Comparison of ENCODE assay signal across 8 cellular contexts in genomic region chr5:56827043-56827442, GRCh38. TPM values are rescaled to one million over a fixed set of nuclear protein-coding genes. Genes with fewer than 3 reads are reported as not detected.
DNase-seq lines count a peak whose midpoint lies in the region; ATAC-seq and TF ChIP-seq lines count a peak whose summit lies in the region.

No MANE protein-coding gene starts in this region.

- H3K9me2 ChIP-seq in SK-N-SH: no peaks in the 10 kb centered on the region

- peak; percentile 32; the same call in 1 of the 2 replicates for TF ChIP-seq RAD21 in SK-N-SH (IDR thresholded peaks at IDR 0.05; ENCODE audit: low read length)

- H3K36me3 ChIP-seq in SK-N-SH (replicated peaks in 1 of 2; ENCODE audit: control insufficient read depth in 1 of 2, insufficient read depth in 2 of 2, low read length in 1 of 2): no peaks in the 10 kb centered on the region

- H3F3A ChIP-seq in SK-N-SH (replicated peaks; ENCODE audit: insufficient read depth): peaks cover 6% of the 10 kb centered on the region

- peak; percentile 66 for ATAC-seq in stimulated activated naive CD8-positive, alpha-beta T cell treated with anti-CD3 and anti-CD28 coated beads, Interleukin-15, amount 100 ng/mL, for 72 hours

- intact Hi-C loops in activated naive CD4-positive, alpha-beta T cell treated with anti-CD3 and anti-CD28 coated beads for 36 hours (cut with micrococcal nuclease): no loop called here
- intact Hi-C loops in posterior vena cava (cut with DNase I): no loop called here

- H3K4me3 Mint-ChIP-seq in activated naive CD4-positive, alpha-beta T cell treated with anti-CD3 and anti-CD28 coated beads for 36 hours: peak overlapping the region; percentile 4
- peak overlapping the region in 1 of 2 donors; percentile 33 for H3K4me3 Mint-ChIP-seq in stimulated activated naive CD8-positive, alpha-beta T cell treated with anti-CD3 and anti-CD28 coated beads, Interleukin-15, amount 100 ng/mL, for 72 hours

- peak overlapping the region in 1 of 2 experiments; percentile 53; a peak in 2 of 4 replicates for H3K27ac ChIP-seq in SK-N-SH (ENCODE audit: low read depth in 2 of 2, low read length in 1 of 2)

- POLR2A ChIA-PET in SK-N-SH (lab: Yijun Ruan, JAX): interaction anchor here (1.6 kb wide), 1 partner anchor 11 kb away, joined by 6 read pairs; no protein-coding TSS in a partner anchor

- peaks cover 0 to 70% of the 10 kb centered on the region in 2 experiments; a peak in 3 of 4 replicates for H3K4me1 ChIP-seq in SK-N-SH (ENCODE audit: control insufficient read depth in 1 of 2, insufficient read depth in 2 of 2, low read depth in 1 of 2, low read length in 1 of 2)

- peak; percentile 34 for TF ChIP-seq CTCF in SK-N-SH (IDR thresholded peaks at IDR 0.05)
- peak; percentile 1 for TF ChIP-seq CTCF in fibroblast of the aortic adventitia (IDR thresholded peaks at IDR 0.05; ENCODE audit: insufficient read depth, low read length)
- TF ChIP-seq CTCF in GM13977 (IDR thresholded peaks at IDR 0.05; ENCODE audit: extremely low read depth, insufficient read depth, missing control alignments): no peak

- H3K27ac Mint-ChIP-seq in activated naive CD4-positive, alpha-beta T cell treated with anti-CD3 and anti-CD28 coated beads for 36 hours: peak overlapping the region; percentile 79
- peak overlapping the region in 1 of 2 donors; percentile 63 for H3K27ac Mint-ChIP-seq in stimulated activated naive CD8-positive, alpha-beta T cell treated with anti-CD3 and anti-CD28 coated beads, Interleukin-15, amount 100 ng/mL, for 72 hours

- peak; percentile 30 for DNase-seq in activated naive CD4-positive, alpha-beta T cell treated with anti-CD3 and anti-CD28 coated beads for 36 hours
- DNase-seq in activated naive CD4-positive, alpha-beta T cell treated with anti-CD3 and anti-CD28 coated beads, Interleukin-2, amount 50 U/mL, for 16 hours: no peak
- DNase-seq in SK-N-SH (no peak), fibroblast of the aortic adventitia (ENCODE audit: low read depth) (no peak), posterior vena cava (ENCODE audit: low spot score) (no peak), GM13977 (ENCODE audit: low spot score) (no peak)
- DNase-seq in stimulated activated naive CD8-positive, alpha-beta T cell treated with anti-CD3 and anti-CD28 coated beads, Interleukin-15, amount 100 ng/mL, for 72 hours: no peak
- no peak for DNase-seq in stimulated activated CD4-positive, alpha-beta T cell treated with anti-CD3 and anti-CD28 coated beads, Interleukin-15, amount 100 ng/mL, for 24 hours

- H3K79me2 ChIP-seq in SK-N-SH (ENCODE audit: insufficient read depth): peaks cover 98% of the 10 kb centered on the region

- H3K9ac ChIP-seq in SK-N-SH: no peak overlapping the region

- H3K4me1 Mint-ChIP-seq in activated naive CD4-positive, alpha-beta T cell treated with anti-CD3 and anti-CD28 coated beads for 36 hours (ENCODE audit: low read depth): peaks cover 91% of the 10 kb centered on the region
- peaks cover 94% of the 10 kb centered on the region for H3K4me1 Mint-ChIP-seq in stimulated activated naive CD8-positive, alpha-beta T cell treated with anti-CD3 and anti-CD28 coated beads, Interleukin-15, amount 100 ng/mL, for 72 hours

- WGBS in SK-N-SH (ENCODE audit: low lambda C conversion rate): 90% methylated on average over 4 of the region's 5 CpGs

- H3K27me3 ChIP-seq in SK-N-SH (ENCODE audit: insufficient read depth): no peaks in the 10 kb centered on the region

- H3K4me2 ChIP-seq in SK-N-SH: no peak overlapping the region

- in situ Hi-C loops in GM13977 (cut with MboI; ENCODE audit: low pct_unique_long_range_greater_than_20kb, low sequenced_read_pairs, unreplicated experiment): loop anchor here (10.0 kb wide), 1 partner anchor 552 kb away; no protein-coding TSS in a partner anchor

- CTCF ChIA-PET in activated naive CD4-positive, alpha-beta T cell treated with anti-CD3 and anti-CD28 coated beads for 36 hours (lab: Charles Lee): interaction anchor here (0.6 to 3.1 kb wide), 11 partner anchors 8 to 498 kb away, joined by 3 to 32 read pairs (median 4); no protein-coding TSS in a partner anchor
- CTCF ChIA-PET in SK-N-SH (lab: Yijun Ruan, JAX): interaction anchor here (0.6 to 3.8 kb wide), 13 partner anchors 8 to 556 kb away, joined by 3 to 17 read pairs (median 4); no protein-coding TSS in a partner anchor

- H3K27me3 Mint-ChIP-seq in activated naive CD4-positive, alpha-beta T cell treated with anti-CD3 and anti-CD28 coated beads for 36 hours (ENCODE audit: low read depth): no peaks in the 10 kb centered on the region
- no peaks in the 10 kb centered on the region for H3K27me3 Mint-ChIP-seq in stimulated activated naive CD8-positive, alpha-beta T cell treated with anti-CD3 and anti-CD28 coated beads, Interleukin-15, amount 100 ng/mL, for 72 hours

- no peak for TF ChIP-seq EP300 in SK-N-SH (IDR thresholded peaks at IDR 0.05; ENCODE audit: borderline replicate concordance in 1 of 2, low read depth in 1 of 2, low read length in 1 of 2)

- no peaks in the 10 kb centered on the region for H3K9me3 Mint-ChIP-seq in activated naive CD4-positive, alpha-beta T cell treated with anti-CD3 and anti-CD28 coated beads for 36 hours
- H3K9me3 Mint-ChIP-seq in stimulated activated naive CD8-positive, alpha-beta T cell treated with anti-CD3 and anti-CD28 coated beads, Interleukin-15, amount 100 ng/mL, for 72 hours: no peaks in the 10 kb centered on the region

- no peak overlapping the region for H2AFZ ChIP-seq in SK-N-SH (ENCODE audit: low read depth)

- peaks cover 88% of the 10 kb centered on the region for H4K20me1 ChIP-seq in SK-N-SH (ENCODE audit: insufficient read depth)

- H3K9me3 ChIP-seq in SK-N-SH: no peaks in the 10 kb centered on the region

- H3K36me3 Mint-ChIP-seq in activated naive CD4-positive, alpha-beta T cell treated with anti-CD3 and anti-CD28 coated beads for 36 hours (ENCODE audit: low read depth): no peaks in the 10 kb centered on the region

- H3K4me3 ChIP-seq in SK-N-SH (ENCODE audit: low read depth in 2 of 2, low read length in 1 of 2) (no peak overlapping the region), fibroblast of the aortic adventitia (ENCODE audit: low read depth, low read length) (no peak overlapping the region)

TF ChIP-seq in SK-N-SH, 30 proteins besides CTCF, POLR2A, EP300 and RAD21 (continues in another document):
- TF ChIP-seq TAF1 (IDR thresholded peaks at IDR 0.05; ENCODE audit: borderline replicate concordance, low read depth, low read length): no peak
- no peak for TF ChIP-seq RXRA (IDR thresholded peaks at IDR 0.05; ENCODE audit: borderline replicate concordance, low read depth)
- TF ChIP-seq GATA2 (CRISPR knock-in tag; IDR thresholded peaks at IDR 0.05): no peak
- TF ChIP-seq RCOR1 (IDR thresholded peaks at IDR 0.05; ENCODE audit: low read length): no peak
- TF ChIP-seq RFX5 (IDR thresholded peaks at IDR 0.05; ENCODE audit: low read length): no peak
- TF ChIP-seq SIN3A (IDR thresholded peaks at IDR 0.05; ENCODE audit: borderline replicate concordance, low read depth, low read length): no peak
- TF ChIP-seq EZH2phosphoT487 (IDR thresholded peaks at IDR 0.05; ENCODE audit: borderline replicate concordance, low read depth): no peak
- no peak for TF ChIP-seq FOXJ3 (CRISPR knock-in tag; IDR thresholded peaks at IDR 0.05)
- TF ChIP-seq, protein P1, sequence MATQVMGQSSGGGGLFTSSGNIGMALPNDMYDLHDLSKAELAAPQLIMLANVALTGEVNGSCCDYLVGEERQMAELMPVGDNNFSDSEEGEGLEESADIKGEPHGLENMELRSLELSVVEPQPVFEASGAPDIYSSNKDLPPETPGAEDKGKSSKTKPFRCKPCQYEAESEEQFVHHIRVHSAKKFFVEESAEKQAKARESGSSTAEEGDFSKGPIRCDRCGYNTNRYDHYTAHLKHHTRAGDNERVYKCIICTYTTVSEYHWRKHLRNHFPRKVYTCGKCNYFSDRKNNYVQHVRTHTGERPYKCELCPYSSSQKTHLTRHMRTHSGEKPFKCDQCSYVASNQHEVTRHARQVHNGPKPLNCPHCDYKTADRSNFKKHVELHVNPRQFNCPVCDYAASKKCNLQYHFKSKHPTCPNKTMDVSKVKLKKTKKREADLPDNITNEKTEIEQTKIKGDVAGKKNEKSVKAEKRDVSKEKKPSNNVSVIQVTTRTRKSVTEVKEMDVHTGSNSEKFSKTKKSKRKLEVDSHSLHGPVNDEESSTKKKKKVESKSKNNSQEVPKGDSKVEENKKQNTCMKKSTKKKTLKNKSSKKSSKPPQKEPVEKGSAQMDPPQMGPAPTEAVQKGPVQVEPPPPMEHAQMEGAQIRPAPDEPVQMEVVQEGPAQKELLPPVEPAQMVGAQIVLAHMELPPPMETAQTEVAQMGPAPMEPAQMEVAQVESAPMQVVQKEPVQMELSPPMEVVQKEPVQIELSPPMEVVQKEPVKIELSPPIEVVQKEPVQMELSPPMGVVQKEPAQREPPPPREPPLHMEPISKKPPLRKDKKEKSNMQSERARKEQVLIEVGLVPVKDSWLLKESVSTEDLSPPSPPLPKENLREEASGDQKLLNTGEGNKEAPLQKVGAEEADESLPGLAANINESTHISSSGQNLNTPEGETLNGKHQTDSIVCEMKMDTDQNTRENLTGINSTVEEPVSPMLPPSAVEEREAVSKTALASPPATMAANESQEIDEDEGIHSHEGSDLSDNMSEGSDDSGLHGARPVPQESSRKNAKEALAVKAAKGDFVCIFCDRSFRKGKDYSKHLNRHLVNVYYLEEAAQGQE (IDR thresholded peaks at IDR 0.05; ENCODE audit: low read depth, low read length): no peak
- TF ChIP-seq JUND (IDR thresholded peaks at IDR 0.05): no peak
- TF ChIP-seq, protein P2, sequence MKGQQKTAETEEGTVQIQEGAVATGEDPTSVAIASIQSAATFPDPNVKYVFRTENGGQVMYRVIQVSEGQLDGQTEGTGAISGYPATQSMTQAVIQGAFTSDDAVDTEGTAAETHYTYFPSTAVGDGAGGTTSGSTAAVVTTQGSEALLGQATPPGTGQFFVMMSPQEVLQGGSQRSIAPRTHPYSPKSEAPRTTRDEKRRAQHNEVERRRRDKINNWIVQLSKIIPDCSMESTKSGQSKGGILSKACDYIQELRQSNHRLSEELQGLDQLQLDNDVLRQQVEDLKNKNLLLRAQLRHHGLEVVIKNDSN (IDR thresholded peaks at IDR 0.05; ENCODE audit: borderline replicate concordance, low read depth): no peak
- TF ChIP-seq TCF12 (IDR thresholded peaks at IDR 0.05): no peak

RNA-seq across cellular contexts. Expression of gene MAP3K1, which starts 11.7 kb away (rescaled TPM):
- 10 to 100 TPM; 18.2 to 19.2 TPM for total RNA-seq in activated naive CD4-positive, alpha-beta T cell treated with anti-CD3 and anti-CD28 coated beads for 36 hours
- 2.2 and 3.5 TPM in 2 replicates for polyA plus RNA-seq in SK-N-SH (2012; rRNA removed)
- 3.0 and 3.6 TPM in 2 replicates for polyA plus RNA-seq in SK-N-SH (2012; cell fraction: cytosol; rRNA removed)
- polyA plus RNA-seq in SK-N-SH (2012; cell fraction: nucleus; rRNA removed): 3.1 and 6.6 TPM in 2 replicates
- total RNA-seq in fibroblast of the aortic adventitia (ENCODE audit: low replicate concordance) (5.4 and 5.5 TPM in 2 replicates), posterior vena cava (10 to 100 TPM; 10.4 to 12.0 TPM)
